23 cellular contexts compared by ENCODE assay signal in the genomic region with DNA sequence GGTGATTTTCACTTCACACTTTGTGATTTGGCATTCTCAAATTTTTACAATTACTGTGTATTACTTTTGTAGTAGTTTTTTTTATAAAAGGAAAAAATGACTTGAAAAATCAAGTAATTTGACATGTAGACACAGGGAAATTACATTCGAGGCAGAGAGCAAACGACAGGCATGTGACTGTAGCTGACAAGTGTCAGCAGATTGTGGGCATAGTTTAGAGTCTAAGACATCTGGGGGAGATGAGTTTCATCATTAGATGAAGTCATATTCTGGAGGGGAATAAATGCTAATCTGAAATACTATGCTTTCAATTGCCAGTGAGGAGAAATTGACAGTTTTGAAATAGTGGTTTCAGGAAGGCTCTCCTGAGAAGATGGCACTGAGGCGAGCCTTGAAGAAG.
DNase-seq lines count a peak whose midpoint lies in the region; ATAC-seq, FAIRE-seq and TF ChIP-seq lines count a peak whose summit lies in the region.
"Had no signal": no experiment of that assay in that cellular context is flagged by ENCODE, and none has a peak within 500 bp of the region (broad histone marks: within the 10 kb centered on the region; RNA-seq: fewer than 3 reads in every experiment).

No MANE protein-coding gene starts in this region.

- H3K27ac ChIP-seq in HepG2 (ENCODE audit: extremely low read length, insufficient read depth, low read length) (no peak overlapping the region), right lobe of liver (no peak overlapping the region), neural cell (ENCODE audit: low read length) (peak overlapping the region; percentile 62), gastrocnemius medialis (no peak overlapping the region)
- H3K27ac ChIP-seq: A549; BLaER1 treated with 17β-estradiol and CSF1 and Interleukin-3, amounts not matched to agents 10 nM and 100 nM had no signal

- TF ChIP-seq RAD21 in HepG2 (CRISPR knock-in tag; IDR thresholded peaks at IDR 0.05) (no peak), neural cell (conservative IDR thresholded peaks at IDR 0.05) (no peak)

- 62% methylated on average over 3 of the region's 3 CpGs for WGBS in HepG2 (ENCODE audit: low lambda C conversion rate)
- 71% methylated on average over 3 of the region's 3 CpGs for WGBS in right lobe of liver (ENCODE audit: insufficient coverage, low coverage, low lambda C conversion rate, missing lambda C conversion rate)

- intact Hi-C loops in HepG2 (cut with micrococcal nuclease; ENCODE audit: unreplicated experiment) (no loop called here), right lobe of liver (cut with DNase I) (no loop called here), gastrocnemius medialis (cut with DNase I; ENCODE audit: low total_unique reads) (no loop called here)

- H3K79me2 ChIP-seq in HepG2 (ENCODE audit: insufficient read depth, low read length) (no peaks in the 10 kb centered on the region), neural cell (replicated peaks; ENCODE audit: insufficient read depth, low read length) (no peaks in the 10 kb centered on the region)

- no peak overlapping the region for H2AFZ ChIP-seq in HepG2 (ENCODE audit: low read length)
- H2AFZ ChIP-seq in neural cell (ENCODE audit: low read depth, low read length) = no peak overlapping the region

- in situ Hi-C loops in HepG2 (cut with HindIII; ENCODE audit: extremely low pct_ligation_motif_present, low pct_unique_long_range_greater_than_20kb) = no loop called here
- in situ Hi-C loops in gastrocnemius medialis (cut with MboI; ENCODE audit: low sequenced_read_pairs in 4 of 4) = no loop called here

- no peak for TF ChIP-seq CTCF in HepG2 (CRISPR knock-in tag; IDR thresholded peaks at IDR 0.05)
- no peak for TF ChIP-seq CTCF in right lobe of liver (IDR thresholded peaks at IDR 0.05)
- no peak for TF ChIP-seq CTCF in neural cell (IDR thresholded peaks at IDR 0.05; ENCODE audit: poor library complexity, severe bottlenecking)
- no peak for TF ChIP-seq CTCF in gastrocnemius medialis (IDR thresholded peaks at IDR 0.05 in 4 of 5, conservative IDR thresholded peaks at IDR 0.05 in 1 of 5)

- TF ChIP-seq POLR2A in HepG2 (IDR thresholded peaks at IDR 0.05; ENCODE audit: insufficient read depth in 1 of 2, low read depth in 2 of 2, low read length in 2 of 2) (no peak), right lobe of liver (IDR thresholded peaks at IDR 0.05) (no peak), gastrocnemius medialis (IDR thresholded peaks at IDR 0.05) (no peak)

- no peak for FAIRE-seq in HepG2 (lab: Jason Lieb, UNC)
- FAIRE-seq: A549, D721Med, GM12892, H54 had no signal

- H3F3A ChIP-seq in neural cell (ENCODE audit: insufficient read depth, low read length, poor library complexity, severe bottlenecking) = no peaks in the 10 kb centered on the region

- no peak overlapping the region for H3K9ac ChIP-seq in HepG2 (ENCODE audit: insufficient read depth, low read depth, low read length)
- H3K9ac ChIP-seq in neural cell (ENCODE audit: low read length) = no peak overlapping the region
- H3K9ac ChIP-seq: BLaER1 treated with 17β-estradiol and CSF1 and Interleukin-3, amounts not matched to agents 10 nM and 100 nM had no signal

- BruUV-seq in HepG2 (replicated peaks; lab: Mats Ljungman, UMichigan) = TSS peak; percentile 7

- H3K9me3 ChIP-seq in HepG2 (ENCODE audit: low read length) (no peaks in the 10 kb centered on the region), right lobe of liver (no peaks in the 10 kb centered on the region), neural cell (ENCODE audit: low read length) (no peaks in the 10 kb centered on the region), gastrocnemius medialis (no peaks in the 10 kb centered on the region)
- H3K9me3 ChIP-seq: A549, BE2C, HAP-1 had no signal

- H3K4me3 ChIP-seq in HepG2 (replicated peaks in 1 of 3; ENCODE audit: insufficient read depth in 1 of 3, low read depth in 2 of 3, low read length in 3 of 3) (no peak overlapping the region), right lobe of liver (no peak overlapping the region), neural cell (ENCODE audit: low read length) (no peak overlapping the region), gastrocnemius medialis (no peak overlapping the region)
- H3K4me3 ChIP-seq: A549; BLaER1 treated with 17β-estradiol and CSF1 and Interleukin-3, amounts not matched to agents 10 nM and 100 nM; HAP-1 had no signal

- no peaks in the 10 kb centered on the region for H3K9me2 ChIP-seq in neural cell (ENCODE audit: insufficient read depth, low read length)

- H3K27me3 ChIP-seq in HepG2 (ENCODE audit: control insufficient read depth in 1 of 2, insufficient read depth in 2 of 2, low read length in 2 of 2) = no peaks in the 10 kb centered on the region
- H3K27me3 ChIP-seq in right lobe of liver = no peaks in the 10 kb centered on the region
- no peaks in the 10 kb centered on the region for H3K27me3 ChIP-seq in neural cell (ENCODE audit: insufficient read depth, low read depth, low read length)
- no peaks in the 10 kb centered on the region for H3K27me3 ChIP-seq in gastrocnemius medialis
- H3K27me3 ChIP-seq: BE2C; BLaER1 treated with 17β-estradiol and CSF1 and Interleukin-3, amounts not matched to agents 10 nM and 100 nM had no signal

- ATAC-seq in HepG2 = no peak
- no peak for ATAC-seq in right lobe of liver
- no peak for ATAC-seq in gastrocnemius medialis
- ATAC-seq: A549 had no signal

- H3K36me3 ChIP-seq in HepG2 (replicated peaks in 1 of 2; ENCODE audit: control insufficient read depth in 1 of 2, insufficient read depth in 2 of 2, low read length in 2 of 2) (peaks cover 7 to 21% of the 10 kb centered on the region in 2 experiments), right lobe of liver (no peaks in the 10 kb centered on the region), neural cell (ENCODE audit: insufficient read depth, low read length) (no peaks in the 10 kb centered on the region), gastrocnemius medialis (no peaks in the 10 kb centered on the region)

- H3K4me2 ChIP-seq in HepG2 (ENCODE audit: low read depth, low read length) (no peak overlapping the region), neural cell (ENCODE audit: low read length) (no peak overlapping the region)
- H3K4me2 ChIP-seq: A549; BLaER1 treated with 17β-estradiol and CSF1 and Interleukin-3, amounts not matched to agents 10 nM and 100 nM had no signal

- H3K4me1 ChIP-seq in HepG2 (ENCODE audit: insufficient read depth, low read length) = no peaks in the 10 kb centered on the region
- no peaks in the 10 kb centered on the region for H3K4me1 ChIP-seq in right lobe of liver
- H3K4me1 ChIP-seq in gastrocnemius medialis = no peaks in the 10 kb centered on the region
- H3K4me1 ChIP-seq: BE2C, HAP-1 had no signal

- peak; percentile 6 for DNase-seq in NCI-H2171 treated with DMSO at 0.1 percent for 48 hours (lab: John Stamatoyannopoulos, UW)
- DNase-seq in NCI-H2171 (lab: John Stamatoyannopoulos, UW) = no peak
- no peak for DNase-seq in HepG2 (ENCODE audit: low spot score)
- no peak for DNase-seq in right lobe of liver
- DNase-seq in cerebellar nuclear complex (lab: John Stamatoyannopoulos, UW) = no peak
- DNase-seq in gastrocnemius medialis = no peak
- DNase-seq: 8988T; ACHN; AML-193; BE2C; CD4-positive, alpha-beta T cell; CD8-positive, alpha-beta memory T cell; DMS153; DND-41; GOT3; HFFc6 had no signal

- H4K20me1 ChIP-seq in HepG2 (ENCODE audit: insufficient read depth, low read length) (no peaks in the 10 kb centered on the region), neural cell (ENCODE audit: insufficient read depth) (no peaks in the 10 kb centered on the region)

- POLR2A ChIA-PET in HepG2 (lab: Yijun Ruan, JAX) = no interaction called here

- TF ChIP-seq EP300 in HepG2 (IDR thresholded peaks at IDR 0.05; ENCODE audit: low read depth in 2 of 2, low read length in 2 of 2) = no peak
- TF ChIP-seq EP300 in HepG2 (CRISPR knock-in tag; IDR thresholded peaks at IDR 0.05; ENCODE audit: borderline replicate concordance) = no peak
- TF ChIP-seq EP300 in neural cell (conservative IDR thresholded peaks at IDR 0.05; ENCODE audit: poor library complexity, severe bottlenecking) = peak; percentile 79

- CTCF ChIA-PET in HepG2 (lab: Yijun Ruan, JAX; ENCODE audit: low intra/inter-chr PET ratio, low total read pairs) = no interaction called here

TF ChIP-seq in HepG2, 621 proteins besides CTCF, POLR2A, EP300 and RAD21:
- TF ChIP-seq ZNF776 (CRISPR knock-in tag; IDR thresholded peaks at IDR 0.05) = no peak
TF ChIP-seq in HepG2: peak in this region for 0.

TF ChIP-seq in neural cell, 6 proteins besides CTCF, POLR2A, EP300 and RAD21:
- TF ChIP-seq TAF1 (IDR thresholded peaks at IDR 0.05; ENCODE audit: low read depth) = no peak
- TF ChIP-seq POLR2AphosphoS5 (IDR thresholded peaks at IDR 0.05) = peak; percentile 36
